Comparison of ENCODE assay signal across 8 cellular contexts in the genomic region with DNA sequence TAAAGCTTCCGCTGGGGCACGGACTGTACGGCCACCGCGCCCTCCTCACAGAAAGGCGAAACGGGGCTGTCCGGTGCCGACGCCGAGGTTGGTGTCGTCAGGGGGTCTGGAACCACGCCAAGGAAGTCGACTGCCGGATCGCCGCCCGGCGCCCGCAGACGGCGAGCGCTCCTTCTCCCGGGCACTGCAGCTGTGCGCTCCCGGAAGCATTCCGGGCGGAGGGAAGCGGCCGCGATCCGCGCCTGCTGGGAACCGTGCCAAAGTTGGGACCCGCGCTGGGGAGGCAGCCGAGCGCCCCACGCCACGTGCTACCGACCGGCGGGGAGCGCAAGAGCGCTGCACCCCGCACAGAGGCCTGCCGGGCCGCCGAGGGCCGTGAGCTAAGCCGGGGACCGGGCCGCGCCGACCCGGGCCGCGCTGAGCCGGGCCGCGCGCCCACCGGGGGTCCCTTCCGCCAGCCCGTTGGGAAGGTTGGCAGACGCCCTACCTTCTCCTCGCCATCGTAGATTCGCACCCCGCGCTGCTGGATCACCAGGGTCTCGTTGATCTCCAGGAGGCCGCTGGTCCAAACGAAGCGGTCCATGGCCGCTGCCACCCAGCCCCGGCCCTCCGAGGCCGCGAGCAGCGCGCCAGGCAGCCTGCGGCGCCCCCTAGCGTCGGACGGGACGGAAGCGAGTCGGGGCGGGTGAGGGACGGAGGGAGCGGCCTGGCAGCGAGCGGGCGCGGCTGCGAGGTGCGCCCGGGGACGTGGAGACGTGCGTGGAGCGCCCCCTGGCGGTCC. TPM values are rescaled to one million over a fixed set of nuclear protein-coding genes. Genes with fewer than 3 reads are reported as not detected.
DNase-seq lines count a peak whose midpoint lies in the region; ATAC-seq, FAIRE-seq and TF ChIP-seq lines count a peak whose summit lies in the region.

A gene with protein sequence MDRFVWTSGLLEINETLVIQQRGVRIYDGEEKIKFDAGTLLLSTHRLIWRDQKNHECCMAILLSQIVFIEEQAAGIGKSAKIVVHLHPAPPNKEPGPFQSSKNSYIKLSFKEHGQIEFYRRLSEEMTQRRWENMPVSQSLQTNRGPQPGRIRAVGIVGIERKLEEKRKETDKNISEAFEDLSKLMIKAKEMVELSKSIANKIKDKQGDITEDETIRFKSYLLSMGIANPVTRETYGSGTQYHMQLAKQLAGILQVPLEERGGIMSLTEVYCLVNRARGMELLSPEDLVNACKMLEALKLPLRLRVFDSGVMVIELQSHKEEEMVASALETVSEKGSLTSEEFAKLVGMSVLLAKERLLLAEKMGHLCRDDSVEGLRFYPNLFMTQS (minus strand): TSS at position 623 of the 781 bp plus-strand sequence. CDS start 40 bp downstream, at position 583.

- H3K4me3 ChIP-seq in BLaER1, result peak within 1 kb of the TSS; percentile 82
- peak within 1 kb of the TSS; percentile 80 for H3K4me3 ChIP-seq in colonic mucosa

- peak; percentile 100 for TF ChIP-seq CTCF in colonic mucosa (IDR thresholded peaks at IDR 0.05)

- H3K27ac ChIP-seq in BLaER1, result peak within 1 kb of the TSS; percentile 97
- H3K27ac ChIP-seq in colonic mucosa, result peak within 1 kb of the TSS; percentile 99

- peak; percentile 77 for FAIRE-seq in GM19239 (lab: Jason Lieb, UNC)

- intact Hi-C loops in colonic mucosa (cut with DNase I) (no loop called here), left colon (cut with DNase I, micrococcal nuclease) (loop anchor here in 1 of 2 donors (10.0 kb wide), 1 partner anchor 205 kb away; a partner anchor contains a TSS)

- H3K9me3 ChIP-seq in BLaER1 (no peaks in the 10 kb centered on the region), colonic mucosa (no peaks in the 10 kb centered on the region)

- H3K4me1 ChIP-seq in BLaER1 (peaks cover 45% of the 10 kb centered on the region), colonic mucosa (peaks cover 5% of the 10 kb centered on the region)

- H3K9ac ChIP-seq in BLaER1, result peak within 1 kb of the TSS; percentile 98
- peak within 1 kb of the TSS; percentile 66 to 95 for H3K9ac ChIP-seq in colonic mucosa (ENCODE audit: low read depth in 2 of 2, low read length in 2 of 2)

- peak within 1 kb of the TSS; percentile 81 for H3K4me2 ChIP-seq in BLaER1

- peak; percentile 69 for DNase-seq in GM19239 (ENCODE audit: insufficient read length, low spot score)
- peak; percentile 69 for DNase-seq in NCI-H524 treated with DMSO at 0.1 percent for 48 hours (lab: John Stamatoyannopoulos, UW)
- DNase-seq in activated CD4-positive, alpha-beta T cell treated with anti-CD3 and anti-CD28 coated beads for 48 hours, result peak; percentile 96
- peak; percentile 98 for DNase-seq in colonic mucosa
- peak; percentile 91 to 99 for DNase-seq in left colon
- DNase-seq in stimulated activated CD4-positive, alpha-beta T cell treated with anti-CD3 and anti-CD28 coated beads, Interleukin-1b, Interleukin-23, amount 100 ng/mL, for 48 hours, result peak; percentile 92

- H3K27me3 ChIP-seq in BLaER1 (no peaks in the 10 kb centered on the region), colonic mucosa (no peaks in the 10 kb centered on the region)

- H3K36me3 ChIP-seq in BLaER1 (peaks cover 15% of the 10 kb centered on the region; the same call in 1 of the 2 replicates), colonic mucosa (no peaks in the 10 kb centered on the region)

- ATAC-seq in HG03457 (IDR thresholded peaks at IDR 0.05; ENCODE audit: unreplicated experiment) (peak; percentile 61), left colon (peak; percentile 78)

- H4K20me1 ChIP-seq in BLaER1, result peaks cover 38% of the 10 kb centered on the region

RNA-seq across cellular contexts. Expression of the gene that starts here (rescaled TPM):
- 10 to 100 TPM; 35.2 to 50.7 TPM for total RNA-seq in colonic mucosa
- 10 to 100 TPM; 53.0 to 61.4 TPM for total RNA-seq in left colon

Comparison
In these comparisons a context has a peak if more than half of its experiments do, and no peak if none do; other contexts are left out.
1. Peak in every context shown above with its lines: DNase-seq, ATAC-seq, H3K4me3 ChIP-seq and H3K27ac ChIP-seq.